Comparison of ENCODE assay signal across 20 cellular contexts in genomic region chr15:76073554-76073953, GRCh38. TPM values are rescaled to one million over a fixed set of nuclear protein-coding genes. Genes with fewer than 3 reads are reported as not detected.
A peak's percentile ranks its signal among the peaks of the same experiment; 100 is the strongest.
DNase-seq lines count a peak whose midpoint lies in the region; ATAC-seq and TF ChIP-seq lines count a peak whose summit lies in the region.
"Had no signal": no experiment of that assay in that cellular context is flagged by ENCODE, and none has a peak within 500 bp of the region (broad histone marks: within the 10 kb centered on the region; RNA-seq: fewer than 3 reads in every experiment).

No MANE protein-coding gene starts in this region.

- no peak overlapping the region for H3K27ac ChIP-seq in RWPE2 (ENCODE audit: poor library complexity, severe bottlenecking)
- H3K27ac ChIP-seq: ovary had no signal

- DNase-seq in Daoy (ENCODE audit: low read depth), result peak; percentile 10
- peak; percentile 25 for DNase-seq in NCI-H2081 treated with DMSO at 0.1 percent for 48 hours (lab: John Stamatoyannopoulos, UW)
- no peak for DNase-seq in RWPE2 (ENCODE audit: low spot score)
- peak; percentile 31 for DNase-seq in iris pigment epithelial cell (ENCODE audit: low read depth)
- DNase-seq in HuH-7 (ENCODE audit: low spot score), result no peak
- DNase-seq in HFFc6, result no peak
- DNase-seq: activated CD8-positive, alpha-beta memory T cell treated with anti-CD3 and anti-CD28 coated beads for 24 hours; DND-41; glutamatergic neuron; HCEC 1CT; immature natural killer cell; naive B cell; NCI-H510A; ovary had no signal

- no peaks in the 10 kb centered on the region for H3K27me3 ChIP-seq in RWPE2 (ENCODE audit: insufficient read depth, poor library complexity, severe bottlenecking)
- H3K27me3 ChIP-seq: ovary had no signal

- H3K9me3 ChIP-seq in RWPE2 (ENCODE audit: severe bottlenecking), result no peaks in the 10 kb centered on the region
- H3K9me3 ChIP-seq: ovary had no signal

- no peak overlapping the region for H3K4me3 Mint-ChIP-seq in HFFc6
- H3K4me3 Mint-ChIP-seq: activated T-helper 1 cell treated with anti-CD3 and anti-CD28 coated beads, Interleukin-12 subunit alpha, Interleukin-12 subunit beta, Interleukin-2, Interleukin-4 antibody, amounts not matched to agents 30 ng/mL and 10 ng/mL and 1 ng/mL, durations not matched to agents 14 hours and 24 hours and 36 hours; immature natural killer cell; naive B cell; T-helper 2 cell treated with Interferon-gamma antibody and Interleukin-4, amounts not matched to agents 5 μg/mL and 100 μg/mL, for 36 hours had no signal

- no peak overlapping the region for H3K27ac Mint-ChIP-seq in HFFc6
- H3K27ac Mint-ChIP-seq: activated T-helper 1 cell treated with anti-CD3 and anti-CD28 coated beads, Interleukin-12 subunit alpha, Interleukin-12 subunit beta, Interleukin-2, Interleukin-4 antibody, amounts not matched to agents 30 ng/mL and 10 ng/mL and 1 ng/mL, durations not matched to agents 14 hours and 24 hours and 36 hours; immature natural killer cell; naive B cell; T-helper 2 cell treated with Interferon-gamma antibody and Interleukin-4, amounts not matched to agents 5 μg/mL and 100 μg/mL, for 36 hours had no signal

- TF ChIP-seq CTCF in RWPE2 (IDR thresholded peaks at IDR 0.05; ENCODE audit: poor library complexity, severe bottlenecking) (no peak), HFFc6 (IDR thresholded peaks at IDR 0.05) (no peak)

- H3K4me1 Mint-ChIP-seq in HFFc6 (ENCODE audit: low read depth), result no peaks in the 10 kb centered on the region
- H3K4me1 Mint-ChIP-seq: immature natural killer cell, naive B cell had no signal

- peaks cover 24% of the 10 kb centered on the region for H3K27me3 Mint-ChIP-seq in HFFc6 (ENCODE audit: insufficient read depth)

- H3K4me1 ChIP-seq in RWPE2 (ENCODE audit: insufficient read depth, poor library complexity, severe bottlenecking), result peaks cover 10% of the 10 kb centered on the region

- no peaks in the 10 kb centered on the region for H3K9me3 Mint-ChIP-seq in HFFc6
- H3K9me3 Mint-ChIP-seq: activated T-helper 1 cell treated with anti-CD3 and anti-CD28 coated beads, Interleukin-12 subunit alpha, Interleukin-12 subunit beta, Interleukin-2, Interleukin-4 antibody, amounts not matched to agents 30 ng/mL and 10 ng/mL and 1 ng/mL, durations not matched to agents 14 hours and 24 hours and 36 hours; immature natural killer cell; naive B cell; T-helper 2 cell treated with Interferon-gamma antibody and Interleukin-4, amounts not matched to agents 5 μg/mL and 100 μg/mL, for 36 hours had no signal

- ATAC-seq in RWPE2 (ENCODE audit: low read depth), result peak; percentile 99
- no peak for ATAC-seq in HG03565 (IDR thresholded peaks at IDR 0.05; ENCODE audit: unreplicated experiment)
- ATAC-seq in GM18873 (IDR thresholded peaks at IDR 0.05; ENCODE audit: low FRiP score, unreplicated experiment), result no peak

- H3K4me3 ChIP-seq in RWPE2 (ENCODE audit: severe bottlenecking), result no peak overlapping the region
- H3K4me3 ChIP-seq: ovary had no signal

- no peaks in the 10 kb centered on the region for H3K36me3 ChIP-seq in RWPE2 (ENCODE audit: low read depth)
- H3K36me3 ChIP-seq: ovary had no signal

- H3K36me3 Mint-ChIP-seq in HFFc6 (ENCODE audit: low read depth), result no peaks in the 10 kb centered on the region
- H3K36me3 Mint-ChIP-seq: immature natural killer cell, naive B cell had no signal

RNA-seq across cellular contexts. Expression of gene TMEM266, which starts 13.8 kb away (rescaled TPM):
- not detected in 2 replicates for total RNA-seq in Daoy (2014; rRNA removed; shearing (Covaris generic))
- under 1 TPM in 5 of 6 experiments, not detected in 1; 0.10 to 0.19 (median 0.17) TPM for total RNA-seq in HFFc6 (2021; fragmentation: NEBNext Ultra II Directional; extraction: Animal tissue kit (Norgen Biotek cat#: 25700))
- total RNA-seq: dermis microvascular lymphatic vessel endothelial cell, LHCN-M2 had no signal

Comparison
In these comparisons a context has a peak if more than half of its experiments do, and no peak if none do; other contexts are left out.
1. DNase-seq: peak in Daoy (single experiment), NCI-H2081 treated with DMSO at 0.1 percent for 48 hours (single experiment) and iris pigment epithelial cell (single experiment); none in RWPE2 (single experiment), HuH-7 (single experiment) and HFFc6 (single experiment).